ENCODE assay signal across 1 cellular context in the genomic region with DNA sequence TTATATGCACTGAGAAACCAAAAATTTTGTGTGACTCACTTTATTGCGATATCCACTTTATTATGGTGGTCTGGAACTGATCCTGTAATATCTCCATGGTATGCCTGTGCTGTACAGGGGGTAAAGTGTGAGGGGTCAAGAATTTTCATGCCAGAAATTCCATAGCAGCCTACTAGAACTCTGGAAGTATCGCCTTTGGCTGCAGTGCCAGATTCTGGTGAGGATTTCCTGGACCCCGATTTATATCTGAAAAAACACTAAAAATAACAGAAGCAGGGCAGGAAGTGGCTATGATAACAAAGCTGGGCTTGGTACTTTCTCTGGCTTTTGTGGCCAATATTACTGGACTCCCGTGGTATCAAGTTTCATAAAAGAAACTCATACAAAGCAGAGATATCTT.
TF ChIP-seq lines count a peak whose summit lies in the region.

No MANE protein-coding gene starts in this region.

TF ChIP-seq in WTC11, 78 proteins besides CTCF, POLR2A, EP300 and RAD21 (continued from another document):
- no peak for TF ChIP-seq ZBTB43 (CRISPR knock-in tag; IDR thresholded peaks at IDR 0.05)
- no peak for TF ChIP-seq NFYB (CRISPR knock-in tag; conservative IDR thresholded peaks at IDR 0.05; ENCODE audit: low read depth)
- TF ChIP-seq ZNF263 (CRISPR knock-in tag; IDR thresholded peaks at IDR 0.05; ENCODE audit: low read depth) = no peak
- no peak for TF ChIP-seq TP53 (CRISPR knock-in tag; IDR thresholded peaks at IDR 0.05)
- TF ChIP-seq, protein P1, sequence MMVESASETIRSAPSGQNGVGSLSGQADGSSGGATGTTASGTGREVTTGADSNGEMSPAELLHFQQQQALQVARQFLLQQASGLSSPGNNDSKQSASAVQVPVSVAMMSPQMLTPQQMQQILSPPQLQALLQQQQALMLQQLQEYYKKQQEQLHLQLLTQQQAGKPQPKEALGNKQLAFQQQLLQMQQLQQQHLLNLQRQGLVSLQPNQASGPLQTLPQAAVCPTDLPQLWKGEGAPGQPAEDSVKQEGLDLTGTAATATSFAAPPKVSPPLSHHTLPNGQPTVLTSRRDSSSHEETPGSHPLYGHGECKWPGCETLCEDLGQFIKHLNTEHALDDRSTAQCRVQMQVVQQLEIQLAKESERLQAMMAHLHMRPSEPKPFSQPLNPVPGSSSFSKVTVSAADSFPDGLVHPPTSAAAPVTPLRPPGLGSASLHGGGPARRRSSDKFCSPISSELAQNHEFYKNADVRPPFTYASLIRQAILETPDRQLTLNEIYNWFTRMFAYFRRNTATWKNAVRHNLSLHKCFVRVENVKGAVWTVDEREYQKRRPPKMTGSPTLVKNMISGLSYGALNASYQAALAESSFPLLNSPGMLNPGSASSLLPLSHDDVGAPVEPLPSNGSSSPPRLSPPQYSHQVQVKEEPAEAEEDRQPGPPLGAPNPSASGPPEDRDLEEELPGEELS (CRISPR knock-in tag; IDR thresholded peaks at IDR 0.05) = no peak
- TF ChIP-seq ELF4 (CRISPR knock-in tag; IDR thresholded peaks at IDR 0.05; ENCODE audit: low read depth) = no peak
- no peak for TF ChIP-seq RELA (CRISPR knock-in tag; IDR thresholded peaks at IDR 0.05; ENCODE audit: borderline replicate concordance)
- no peak for TF ChIP-seq SP1 (CRISPR knock-in tag; conservative IDR thresholded peaks at IDR 0.05)
- TF ChIP-seq FOXK1 (CRISPR knock-in tag; IDR thresholded peaks at IDR 0.05) = no peak
- TF ChIP-seq GRHL2 (CRISPR knock-in tag; IDR thresholded peaks at IDR 0.05; ENCODE audit: insufficient replicate concordance, severe bottlenecking) = no peak
- TF ChIP-seq ETV6 (CRISPR knock-in tag; IDR thresholded peaks at IDR 0.05) = no peak
- TF ChIP-seq FOXP1 (CRISPR knock-in tag; IDR thresholded peaks at IDR 0.05; ENCODE audit: borderline replicate concordance) = no peak
- no peak for TF ChIP-seq NFATC4 (CRISPR knock-in tag; IDR thresholded peaks at IDR 0.05)
